Comparison of ENCODE assay signal across 24 cellular contexts in the genomic region with DNA sequence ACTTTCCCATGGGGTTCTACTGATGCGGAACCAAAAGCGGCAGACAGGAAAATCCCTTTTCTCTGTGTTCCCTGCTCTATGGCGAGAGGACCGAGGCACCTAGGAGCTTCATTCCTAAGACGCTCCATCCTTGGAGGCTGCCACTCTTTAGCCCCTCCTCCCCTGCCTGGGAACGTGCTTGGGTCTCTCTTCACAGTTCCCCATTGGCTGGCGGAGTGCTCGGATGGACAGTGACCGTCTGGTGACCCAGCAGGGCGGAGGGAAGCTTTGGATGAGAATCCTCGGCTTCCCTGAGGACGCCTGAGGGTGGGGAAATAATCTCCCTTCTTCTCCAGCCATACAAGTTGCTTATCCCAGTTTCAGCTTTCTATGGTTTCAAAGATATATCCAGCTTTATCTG. TPM values are rescaled to one million over a fixed set of nuclear protein-coding genes. Genes with fewer than 3 reads are reported as not detected.
DNase-seq lines count a peak whose midpoint lies in the region; ATAC-seq and TF ChIP-seq lines count a peak whose summit lies in the region.
"Had no signal": no experiment of that assay in that cellular context is flagged by ENCODE, and none has a peak within 500 bp of the region (broad histone marks: within the 10 kb centered on the region; RNA-seq: fewer than 3 reads in every experiment).

No MANE protein-coding gene starts in this region.

- H3K9me3 Mint-ChIP-seq in WTC11, result no peaks in the 10 kb centered on the region
- H3K9me3 Mint-ChIP-seq in nephron progenitor cell, result no peaks in the 10 kb centered on the region

- no peaks in the 10 kb centered on the region; the same call in none of the 2 replicates for H3K27me3 Mint-ChIP-seq in WTC11 (ENCODE audit: low read depth)
- peaks cover 29% of the 10 kb centered on the region for H3K27me3 Mint-ChIP-seq in nephron progenitor cell (ENCODE audit: low read depth, poor library complexity)

- CTCF ChIA-PET in WTC11 (lab: Charles Lee), result interaction anchor here (0.7 to 4.3 kb wide), 9 partner anchors 10 to 347 kb away, joined by 3 to 22 read pairs (median 5); no protein-coding TSS in a partner anchor

- H3K4me3 Mint-ChIP-seq in WTC11 (no peak overlapping the region), nephron progenitor cell (no peak overlapping the region)
- H3K4me3 Mint-ChIP-seq: T-helper 17 cell had no signal

- H3K27me3 ChIP-seq in BE2C (peaks cover 9% of the 10 kb centered on the region), Peyer's patch (no peaks in the 10 kb centered on the region)
- H3K27me3 ChIP-seq: foreskin keratinocyte had no signal

- H3K4me1 ChIP-seq in BE2C, result peaks cover 3% of the 10 kb centered on the region; the same call in 1 of the 2 replicates
- H3K4me1 ChIP-seq in Peyer's patch, result no peaks in the 10 kb centered on the region
- H3K4me1 ChIP-seq: foreskin keratinocyte had no signal

- POLR2A ChIA-PET in WTC11 (lab: Charles Lee), result no interaction called here

- no peaks in the 10 kb centered on the region for H3K9me3 ChIP-seq in BE2C
- H3K9me3 ChIP-seq in Peyer's patch, result no peaks in the 10 kb centered on the region
- H3K9me3 ChIP-seq: mucosa of descending colon, neutrophil had no signal

- H3K27ac Mint-ChIP-seq in WTC11 (no peak overlapping the region), nephron progenitor cell (no peak overlapping the region)
- H3K27ac Mint-ChIP-seq: T-helper 17 cell had no signal

- H3K36me3 Mint-ChIP-seq in WTC11 (no peaks in the 10 kb centered on the region), nephron progenitor cell (ENCODE audit: low read depth) (no peaks in the 10 kb centered on the region)

- H3K36me3 ChIP-seq in BE2C, result no peaks in the 10 kb centered on the region
- H3K36me3 ChIP-seq in Peyer's patch, result no peaks in the 10 kb centered on the region
- H3K36me3 ChIP-seq: neutrophil had no signal

- ATAC-seq in WTC11 (peak; percentile 89), left cardiac atrium (peak in 1 of 2 donors; percentile 32), HG03457 (IDR thresholded peaks at IDR 0.05; ENCODE audit: unreplicated experiment) (no peak)
- ATAC-seq: foreskin keratinocyte, mucosa of descending colon, T-helper 17 cell had no signal

- intact Hi-C loops in left cardiac atrium (cut with DNase I), result loop anchor here (5.0 kb wide), 2 partner anchors 39 to 224 kb away; a partner anchor contains a TSS

- H3K4me3 ChIP-seq in BE2C (ENCODE audit: low read depth, low read length) (peak overlapping the region; percentile 9; the same call in 1 of the 2 replicates), Peyer's patch (no peak overlapping the region)
- H3K4me3 ChIP-seq: mucosa of descending colon had no signal

- peak; percentile 37 for DNase-seq in BE2C
- DNase-seq in WTC11 (ENCODE audit: low spot score), result peak; percentile 61
- peak; percentile 45 for DNase-seq in left cardiac atrium
- peak; percentile 37 for DNase-seq in nephron progenitor cell
- DNase-seq in Peyer's patch, result no peak
- DNase-seq in activated CD4-positive, alpha-beta T cell treated with anti-CD3 and anti-CD28 coated beads for 4 hours, result no peak
- DNase-seq in inferior parietal cortex (ENCODE audit: extremely low spot score), result no peak
- DNase-seq: activated CD4-positive, alpha-beta T cell treated with anti-CD3 and anti-CD28 coated beads, Interleukin-2, amount 50 U/mL, for 48 hours; activated gamma-delta T cell; dermis blood vessel endothelial cell; foreskin keratinocyte; KBM-7; mucosa of descending colon; NCI-H1694; NCI-H2227 treated with DMSO at 0.1 percent for 48 hours; NCI-H774; stimulated activated CD4-positive, alpha-beta T cell treated with anti-CD3 and anti-CD28 coated beads, Interleukin-12 subunit alpha, Interleukin-12 subunit beta, amount 100 ng/mL, for 4 hours; stimulated activated CD8-positive, alpha-beta memory T cell treated with anti-CD3 and anti-CD28 coated beads, Interleukin-4, amount 100 ng/mL, for 48 hours; T-helper 17 cell had no signal

- no peak for TF ChIP-seq POLR2A in Peyer's patch (IDR thresholded peaks at IDR 0.05)

- H3K4me1 Mint-ChIP-seq in WTC11 (peaks cover 13% of the 10 kb centered on the region), nephron progenitor cell (peaks cover 40% of the 10 kb centered on the region)

- no peak overlapping the region for H3K27ac ChIP-seq in Peyer's patch
- H3K27ac ChIP-seq: foreskin keratinocyte, neutrophil had no signal

- TF ChIP-seq CTCF in BE2C (IDR thresholded peaks at IDR 0.05; ENCODE audit: low read depth, low read length) (no peak), WTC11 (IDR thresholded peaks at IDR 0.05) (no peak), nephron progenitor cell (IDR thresholded peaks at IDR 0.05) (no peak), Peyer's patch (IDR thresholded peaks at IDR 0.05) (no peak)

TF ChIP-seq in WTC11, 78 proteins besides CTCF, POLR2A, EP300 and RAD21 (continues in another document):
- TF ChIP-seq, protein P1, sequence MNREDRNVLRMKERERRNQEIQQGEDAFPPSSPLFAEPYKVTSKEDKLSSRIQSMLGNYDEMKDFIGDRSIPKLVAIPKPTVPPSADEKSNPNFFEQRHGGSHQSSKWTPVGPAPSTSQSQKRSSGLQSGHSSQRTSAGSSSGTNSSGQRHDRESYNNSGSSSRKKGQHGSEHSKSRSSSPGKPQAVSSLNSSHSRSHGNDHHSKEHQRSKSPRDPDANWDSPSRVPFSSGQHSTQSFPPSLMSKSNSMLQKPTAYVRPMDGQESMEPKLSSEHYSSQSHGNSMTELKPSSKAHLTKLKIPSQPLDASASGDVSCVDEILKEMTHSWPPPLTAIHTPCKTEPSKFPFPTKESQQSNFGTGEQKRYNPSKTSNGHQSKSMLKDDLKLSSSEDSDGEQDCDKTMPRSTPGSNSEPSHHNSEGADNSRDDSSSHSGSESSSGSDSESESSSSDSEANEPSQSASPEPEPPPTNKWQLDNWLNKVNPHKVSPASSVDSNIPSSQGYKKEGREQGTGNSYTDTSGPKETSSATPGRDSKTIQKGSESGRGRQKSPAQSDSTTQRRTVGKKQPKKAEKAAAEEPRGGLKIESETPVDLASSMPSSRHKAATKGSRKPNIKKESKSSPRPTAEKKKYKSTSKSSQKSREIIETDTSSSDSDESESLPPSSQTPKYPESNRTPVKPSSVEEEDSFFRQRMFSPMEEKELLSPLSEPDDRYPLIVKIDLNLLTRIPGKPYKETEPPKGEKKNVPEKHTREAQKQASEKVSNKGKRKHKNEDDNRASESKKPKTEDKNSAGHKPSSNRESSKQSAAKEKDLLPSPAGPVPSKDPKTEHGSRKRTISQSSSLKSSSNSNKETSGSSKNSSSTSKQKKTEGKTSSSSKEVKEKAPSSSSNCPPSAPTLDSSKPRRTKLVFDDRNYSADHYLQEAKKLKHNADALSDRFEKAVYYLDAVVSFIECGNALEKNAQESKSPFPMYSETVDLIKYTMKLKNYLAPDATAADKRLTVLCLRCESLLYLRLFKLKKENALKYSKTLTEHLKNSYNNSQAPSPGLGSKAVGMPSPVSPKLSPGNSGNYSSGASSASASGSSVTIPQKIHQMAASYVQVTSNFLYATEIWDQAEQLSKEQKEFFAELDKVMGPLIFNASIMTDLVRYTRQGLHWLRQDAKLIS (CRISPR knock-in tag; IDR thresholded peaks at IDR 0.05; ENCODE audit: borderline replicate concordance), result no peak
- TF ChIP-seq, protein P2, sequence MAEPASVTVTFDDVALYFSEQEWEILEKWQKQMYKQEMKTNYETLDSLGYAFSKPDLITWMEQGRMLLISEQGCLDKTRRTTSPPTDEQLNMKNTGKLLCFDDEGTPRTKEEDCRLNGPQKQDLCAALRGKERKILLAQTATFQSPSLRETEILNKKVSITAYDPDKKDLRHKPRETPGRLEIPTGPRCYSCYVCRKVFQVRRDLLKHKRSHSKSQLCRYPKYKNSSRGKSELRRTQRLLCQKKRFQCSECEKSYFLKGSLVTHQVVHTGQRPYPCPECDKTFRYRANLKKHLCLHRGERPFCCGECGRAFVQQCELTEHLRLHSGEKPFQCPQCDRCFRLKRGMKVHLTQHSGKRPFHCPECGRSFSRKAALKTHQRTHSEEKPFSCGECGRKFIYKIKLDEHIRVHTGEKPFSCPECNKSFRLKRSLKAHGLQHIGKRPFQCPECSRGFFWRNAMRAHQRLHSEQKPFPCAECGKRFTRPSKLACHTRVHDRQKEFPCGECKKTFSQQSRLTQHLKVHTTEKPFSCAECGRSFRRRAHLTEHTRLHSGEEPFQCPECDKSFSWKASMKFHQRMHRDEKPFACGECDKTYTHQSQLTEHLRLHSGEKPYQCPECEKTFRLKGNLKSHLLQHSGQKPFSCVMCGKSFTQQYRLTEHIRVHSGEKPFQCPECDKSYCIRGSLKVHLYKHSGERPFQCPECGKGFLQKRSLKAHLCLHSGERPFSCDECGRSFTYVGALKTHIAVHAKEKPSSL (CRISPR knock-in tag; conservative IDR thresholded peaks at IDR 0.05), result no peak
- no peak for TF ChIP-seq GABPB1 (CRISPR knock-in tag; IDR thresholded peaks at IDR 0.05)
- TF ChIP-seq, protein P3, sequence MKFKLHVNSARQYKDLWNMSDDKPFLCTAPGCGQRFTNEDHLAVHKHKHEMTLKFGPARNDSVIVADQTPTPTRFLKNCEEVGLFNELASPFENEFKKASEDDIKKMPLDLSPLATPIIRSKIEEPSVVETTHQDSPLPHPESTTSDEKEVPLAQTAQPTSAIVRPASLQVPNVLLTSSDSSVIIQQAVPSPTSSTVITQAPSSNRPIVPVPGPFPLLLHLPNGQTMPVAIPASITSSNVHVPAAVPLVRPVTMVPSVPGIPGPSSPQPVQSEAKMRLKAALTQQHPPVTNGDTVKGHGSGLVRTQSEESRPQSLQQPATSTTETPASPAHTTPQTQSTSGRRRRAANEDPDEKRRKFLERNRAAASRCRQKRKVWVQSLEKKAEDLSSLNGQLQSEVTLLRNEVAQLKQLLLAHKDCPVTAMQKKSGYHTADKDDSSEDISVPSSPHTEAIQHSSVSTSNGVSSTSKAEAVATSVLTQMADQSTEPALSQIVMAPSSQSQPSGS (CRISPR knock-in tag; IDR thresholded peaks at IDR 0.05; ENCODE audit: borderline replicate concordance, low read depth), result no peak
- TF ChIP-seq HMGA2 (CRISPR knock-in tag; IDR thresholded peaks at IDR 0.05), result no peak
- TF ChIP-seq NR3C1 (CRISPR knock-in tag; conservative IDR thresholded peaks at IDR 0.05; ENCODE audit: low read depth), result no peak

RNA-seq across cellular contexts. Expression of a gene that starts 37.3 kb away (rescaled TPM):
- not detected for polyA plus RNA-seq in BE2C (2012; ENCODE audit: insufficient read depth, insufficient read length, low read depth)
- 0.14 to 0.23 TPM (median 0.22 TPM) in 3 replicates for total RNA-seq in WTC11 (2021)
- 10 to 100 TPM; 70.3 to 94.8 TPM for total RNA-seq in left cardiac atrium
- under 1 TPM in 1 of 4 donors, not detected in 3; 0.38 TPM for total RNA-seq in Peyer's patch
- total RNA-seq: dermis blood vessel endothelial cell, foreskin keratinocyte, pulmonary artery endothelial cell, SK-MEL-5, T-helper 17 cell had no signal
- polyA plus RNA-seq: BJ, foreskin keratinocyte had no signal

Comparison
In these comparisons a context has a peak if more than half of its experiments do, and no peak if none do; other contexts are left out.
1. DNase-seq: peak in BE2C (single experiment), WTC11 (single experiment), left cardiac atrium (single experiment) and nephron progenitor cell (single experiment); none in Peyer's patch (0 of 3), activated CD4-positive, alpha-beta T cell treated with anti-CD3 and anti-CD28 coated beads for 4 hours (0 of 2) and inferior parietal cortex (single experiment).
2. RNA of a gene that starts 37.3 kb away (total RNA-seq): 70.3 to 94.8 TPM in left cardiac atrium; 0.14 to 0.23 TPM in WTC11 and 0.38 TPM in Peyer's patch; every median in the first group is over 10 times any median in the second.